In the genomic region with DNA sequence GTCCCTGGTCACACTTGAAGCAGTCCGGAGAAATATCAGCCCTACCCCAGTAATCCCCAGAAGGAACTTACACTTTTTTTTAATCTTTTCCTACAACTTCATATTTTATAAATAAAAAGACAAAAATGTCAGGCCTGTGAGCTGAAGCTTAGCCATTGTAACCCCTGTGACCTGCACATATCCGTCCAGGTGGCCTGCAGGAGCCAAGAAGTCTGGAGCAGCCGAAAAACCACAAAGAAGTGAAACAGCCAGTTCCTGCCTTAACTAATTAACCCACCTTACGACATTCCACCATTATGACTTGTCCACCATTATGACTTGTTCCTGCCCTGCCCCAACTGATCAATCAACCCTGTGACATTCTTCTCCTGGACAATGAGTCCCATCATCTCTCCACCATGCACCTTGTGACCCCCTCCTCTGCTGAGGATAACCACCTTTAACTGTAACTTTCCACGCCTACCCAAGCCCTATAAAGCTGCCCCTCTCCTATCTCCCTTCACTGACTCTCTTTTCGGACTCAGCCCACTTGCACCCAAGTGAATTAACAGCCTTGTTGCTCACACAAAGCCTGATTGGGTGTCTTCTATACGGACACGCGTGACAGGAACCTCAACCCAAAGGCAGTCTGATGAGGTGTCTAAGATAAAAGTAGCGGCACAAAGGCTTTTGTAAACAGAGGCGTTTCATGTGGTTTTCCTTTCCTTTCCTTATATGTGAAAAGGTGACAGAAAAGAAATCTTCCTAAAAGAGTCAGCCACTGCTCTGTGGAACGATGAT, we compare ENCODE assay signal across 9 cellular contexts. TPM values are rescaled to one million over a fixed set of nuclear protein-coding genes. Genes with fewer than 3 reads are reported as not detected.
DNase-seq lines count a peak whose midpoint lies in the region; FAIRE-seq and TF ChIP-seq lines count a peak whose summit lies in the region.
"Not testable (repeated sequence)": the region's sequence is repeated elsewhere in the genome, so short reads cannot be mapped to it uniquely, and the experiment has no call there.
"Had no signal": no experiment of that assay in that cellular context is flagged by ENCODE, and none has a peak within 500 bp of the region (broad histone marks: within the 10 kb centered on the region; RNA-seq: fewer than 3 reads in every experiment).

No MANE protein-coding gene starts in this region.

- not testable (repeated sequence) for H3K79me2 ChIP-seq in GM23248 (ENCODE audit: insufficient read depth)

- H3K9me2 ChIP-seq in GM23248 (ENCODE audit: insufficient read depth), result not testable (repeated sequence)

- H2AFZ ChIP-seq in GM23248, result peak overlapping the region; percentile 93

- H4K20me1 ChIP-seq in GM23248 (ENCODE audit: insufficient read depth), result not testable (repeated sequence)

- CTCF ChIA-PET in activated CD4-positive, alpha-beta memory T cell treated with anti-CD3 and anti-CD28 coated beads, Interleukin-2, amount 10 ng/mL, durations not matched to agents 7 days and 5 days (lab: Charles Lee), result interaction anchor here (0.9 kb wide), 1 partner anchor 8 kb away, joined by 4 read pairs; no protein-coding TSS in a partner anchor

- H3K27me3 ChIP-seq in GM23248 (replicated peaks; ENCODE audit: insufficient read depth); muscle layer of colon (ENCODE audit: control insufficient read depth in 1 of 2, insufficient read depth in 2 of 2, low read length in 2 of 2): not testable (repeated sequence)

- WGBS in GM23248 (ENCODE audit: low coverage in 1 of 2, low lambda C conversion rate in 2 of 2, missing lambda C conversion rate in 2 of 2), 2 experiments, result 25 to 28% methylated on average over 12 of the region's 12 CpGs

- POLR2A ChIA-PET in activated CD4-positive, alpha-beta memory T cell treated with anti-CD3 and anti-CD28 coated beads, Interleukin-2, amount 10 ng/mL, durations not matched to agents 7 days and 5 days (lab: Charles Lee), result interaction anchor here (1.2 to 2.6 kb wide), 14 partner anchors 9 to 417 kb away, joined by 3 to 9 read pairs (median 4); partner anchors contain the start of genes AKAP8L, FAM32A and TPM4

- H3K4me2 ChIP-seq in GM23248 (ENCODE audit: unreplicated experiment), result peak overlapping the region; percentile 98

- H3K9ac ChIP-seq in GM23248, result peak overlapping the region; percentile 98
- peak overlapping the region; percentile 89 for H3K9ac ChIP-seq in muscle layer of colon (ENCODE audit: low read length)

- peak overlapping the region; percentile 99 for H3K27ac Mint-ChIP-seq in activated CD4-positive, alpha-beta memory T cell treated with anti-CD3 and anti-CD28 coated beads, Interleukin-2, amount 10 ng/mL, durations not matched to agents 7 days and 5 days

- H3F3A ChIP-seq in GM23248 (ENCODE audit: insufficient read depth), result not testable (repeated sequence)

- not testable (repeated sequence) for H3K27me3 Mint-ChIP-seq in activated CD4-positive, alpha-beta memory T cell treated with anti-CD3 and anti-CD28 coated beads, Interleukin-2, amount 10 ng/mL, durations not matched to agents 7 days and 5 days

- not testable (repeated sequence) for TF ChIP-seq CTCF in fibroblast of the aortic adventitia (IDR thresholded peaks at IDR 0.05; ENCODE audit: insufficient read depth, low read length)

- H3K27ac ChIP-seq in GM23248, result peak overlapping the region; percentile 96
- peak overlapping the region; percentile 72 for H3K27ac ChIP-seq in angular gyrus (ENCODE audit: low read depth, low read length)
- H3K27ac ChIP-seq in muscle layer of colon (ENCODE audit: low read depth, low read length), result peak overlapping the region; percentile 97

- H3K9me3 ChIP-seq in GM23248 (ENCODE audit: low read depth); muscle layer of colon (ENCODE audit: low read length): not testable (repeated sequence)

- peaks cover 26% of the 10 kb centered on the region for H3K4me1 Mint-ChIP-seq in activated CD4-positive, alpha-beta memory T cell treated with anti-CD3 and anti-CD28 coated beads, Interleukin-2, amount 10 ng/mL, durations not matched to agents 7 days and 5 days

- H3K4me1 ChIP-seq in GM23248 (ENCODE audit: insufficient read depth); muscle layer of colon (ENCODE audit: insufficient read depth, low read length): not testable (repeated sequence)

- H3K36me3 Mint-ChIP-seq in activated CD4-positive, alpha-beta memory T cell treated with anti-CD3 and anti-CD28 coated beads, Interleukin-2, amount 10 ng/mL, durations not matched to agents 7 days and 5 days (ENCODE audit: low read depth), result not testable (repeated sequence)

- H3K9me3 Mint-ChIP-seq in activated CD4-positive, alpha-beta memory T cell treated with anti-CD3 and anti-CD28 coated beads, Interleukin-2, amount 10 ng/mL, durations not matched to agents 7 days and 5 days, result not testable (repeated sequence)

- H3K4me3 ChIP-seq in GM23248 (peak overlapping the region; percentile 80), fibroblast of the aortic adventitia (ENCODE audit: low read depth, low read length) (peak overlapping the region; percentile 76), muscle layer of colon (ENCODE audit: low read depth in 1 of 2, low read length in 2 of 2) (peak overlapping the region; percentile 82 to 90)

- H3K4me3 Mint-ChIP-seq in activated CD4-positive, alpha-beta memory T cell treated with anti-CD3 and anti-CD28 coated beads, Interleukin-2, amount 10 ng/mL, durations not matched to agents 7 days and 5 days, result peak overlapping the region; percentile 86

- not testable (repeated sequence) for DNase-seq in GM23248; fibroblast of the aortic adventitia (ENCODE audit: low read depth)
- DNase-seq in RCC 7860 (ENCODE audit: low spot score), result peak; percentile 92
- DNase-seq in activated CD4-positive, alpha-beta memory T cell treated with anti-CD3 and anti-CD28 coated beads, Interleukin-2, amount 10 ng/mL, durations not matched to agents 7 days and 5 days, result peak; percentile 64
- peak in 2 of 3 donors; percentile 34 to 42 for DNase-seq in stimulated activated CD4-positive, alpha-beta T cell treated with anti-CD3 and anti-CD28 coated beads, TNF-alpha, amount 100 ng/mL, for 1 hour (ENCODE audit: low read depth in 3 of 3, low spot score in 1 of 3)

- in situ Hi-C loops in GM23248 (cut with MboI), result not testable (repeated sequence)

- FAIRE-seq in RCC 7860 (lab: Jason Lieb, UNC), result peak; percentile 98

- H3K36me3 ChIP-seq in GM23248 (ENCODE audit: low read depth); muscle layer of colon (ENCODE audit: insufficient read depth, low read length): not testable (repeated sequence)

RNA-seq across cellular contexts. Expression of gene OR10H1, which starts 20.3 kb away (rescaled TPM):
- not detected in 2 replicates for total RNA-seq in GM23248 (2014; rRNA removed; shearing (Covaris generic))
- not detected in 2 replicates for polyA plus RNA-seq in GM23248 (2016; fragmentation: Nextera tagmentation; extraction: Ambion mirVana)
- not detected for total RNA-seq in activated CD4-positive, alpha-beta memory T cell treated with anti-CD3 and anti-CD28 coated beads, Interleukin-2, amount 10 ng/mL, durations not matched to agents 7 days and 5 days
- not detected in 2 replicates for total RNA-seq in fibroblast of the aortic adventitia (ENCODE audit: low replicate concordance)
- total RNA-seq: NCI-H460, pulmonary artery endothelial cell had no signal

RNA-seq across cellular contexts. Expression of gene OR10H5, which starts 48.3 kb away (rescaled TPM):
- not detected in 2 replicates for total RNA-seq in GM23248 (2014; rRNA removed; shearing (Covaris generic))
- polyA plus RNA-seq in GM23248 (2016; fragmentation: Nextera tagmentation; extraction: Ambion mirVana), result not detected in 2 replicates
- not detected for total RNA-seq in activated CD4-positive, alpha-beta memory T cell treated with anti-CD3 and anti-CD28 coated beads, Interleukin-2, amount 10 ng/mL, durations not matched to agents 7 days and 5 days
- not detected in 2 replicates for total RNA-seq in fibroblast of the aortic adventitia (ENCODE audit: low replicate concordance)
- total RNA-seq: NCI-H460, pulmonary artery endothelial cell had no signal
